ENCODE assay signal across 16 cellular contexts in genomic region chr15:80942746-80943565, GRCh38. TPM values are rescaled to one million over a fixed set of nuclear protein-coding genes. Genes with fewer than 3 reads are reported as not detected.
DNase-seq lines count a peak whose midpoint lies in the region; ATAC-seq and TF ChIP-seq lines count a peak whose summit lies in the region.
"Had no signal": no experiment of that assay in that cellular context is flagged by ENCODE, and none has a peak within 500 bp of the region (broad histone marks: within the 10 kb centered on the region; RNA-seq: fewer than 3 reads in every experiment).

No MANE protein-coding gene starts in this region.

- no peaks in the 10 kb centered on the region for H3K27me3 ChIP-seq in trophoblast cell (ENCODE audit: insufficient read depth, low read length)
- H3K27me3 ChIP-seq: transverse colon had no signal

- intact Hi-C loops in left ventricle myocardium superior (cut with micrococcal nuclease): no loop called here

- H3K9ac ChIP-seq in trophoblast cell (ENCODE audit: low read length): no peak overlapping the region

- no CpG with 5 or more reads among the region's 16 CpGs for WGBS in trophoblast cell (ENCODE audit: extremely low coverage, insufficient coverage, insufficient read length)

- H3K9me3 ChIP-seq in trophoblast cell (ENCODE audit: insufficient read depth, low read depth, low read length): no peaks in the 10 kb centered on the region
- H3K9me3 ChIP-seq: transverse colon had no signal

- no peak overlapping the region for H2BK120ac ChIP-seq in trophoblast cell (ENCODE audit: insufficient read depth, low read length, poor library complexity)

- no peak overlapping the region for H4K91ac ChIP-seq in trophoblast cell (ENCODE audit: low read depth, low read length)

- DNase-seq in SK-N-DZ (ENCODE audit: low spot score): peak; percentile 16
- DNase-seq in left ventricle myocardium superior: peak; percentile 53
- peak; percentile 87 to 92 for DNase-seq in trophoblast cell
- DNase-seq in NCI-H345 (lab: John Stamatoyannopoulos, UW): no peak
- DNase-seq in ureter (ENCODE audit: low spot score): no peak
- DNase-seq in NCI-H1436 (lab: John Stamatoyannopoulos, UW): no peak
- DNase-seq: activated CD4-positive, alpha-beta T cell treated with anti-CD3 and anti-CD28 coated beads for 36 hours; activated naive CD8-positive, alpha-beta T cell treated with anti-CD3 and anti-CD28 coated beads, Interleukin-2, amount 50 U/mL, for 24 hours; activated T-cell treated with anti-CD3 and anti-CD28 coated beads, Interleukin-2, amount 50 U/mL, for 1 hour; glutamatergic neuron; MV-4-11; stimulated activated CD8-positive, alpha-beta memory T cell treated with anti-CD3 and anti-CD28 coated beads, Interleukin-4, amount 100 ng/mL, for 48 hours; transverse colon had no signal

- peak; percentile 93 for ATAC-seq in left ventricle myocardium superior
- ATAC-seq in HG02970 (IDR thresholded peaks at IDR 0.05; ENCODE audit: low FRiP score, unreplicated experiment): no peak
- ATAC-seq: activated CD4-positive, alpha-beta T cell treated with anti-CD3 and anti-CD28 coated beads for 36 hours; activated naive CD8-positive, alpha-beta T cell treated with anti-CD3 and anti-CD28 coated beads, Interleukin-2, amount 50 U/mL, for 24 hours had no signal

- H2AFZ ChIP-seq in trophoblast cell (ENCODE audit: insufficient read depth, low read length, poor library complexity): no peak overlapping the region

- TF ChIP-seq CTCF in C4-2B (conservative IDR thresholded peaks at IDR 0.05): no peak; the same call in 1 of the 2 replicates

- no peak overlapping the region for H4K8ac ChIP-seq in trophoblast cell (ENCODE audit: low read depth, low read length)

- peaks cover 6 to 11% of the 10 kb centered on the region in 2 experiments for H3K4me1 ChIP-seq in trophoblast cell (ENCODE audit: control insufficient read depth in 1 of 2, insufficient read depth in 2 of 2, low read length in 2 of 2)
- H3K4me1 ChIP-seq: transverse colon had no signal

- peaks cover 21 to 46% of the 10 kb centered on the region in 2 experiments for H3K36me3 ChIP-seq in trophoblast cell (ENCODE audit: control insufficient read depth in 1 of 2, insufficient read depth in 2 of 2, low read length in 2 of 2)
- H3K36me3 ChIP-seq: transverse colon had no signal

- no peak overlapping the region for H2BK12ac ChIP-seq in trophoblast cell (ENCODE audit: low read length)

- no peak overlapping the region for H3K4ac ChIP-seq in trophoblast cell (ENCODE audit: low read depth, low read length)

- no peaks in the 10 kb centered on the region for H3K79me1 ChIP-seq in trophoblast cell (ENCODE audit: low read length)

- H2AK5ac ChIP-seq in trophoblast cell (ENCODE audit: low read length): no peak overlapping the region

- no peak overlapping the region for H3K4me3 ChIP-seq in trophoblast cell (ENCODE audit: low read depth, low read length)
- H3K4me3 ChIP-seq: transverse colon had no signal

- no peak overlapping the region for H4K12ac ChIP-seq in trophoblast cell (ENCODE audit: low read depth, low read length)

- no peak overlapping the region for H3K23ac ChIP-seq in trophoblast cell (ENCODE audit: low read length)

- H3K4me2 ChIP-seq in trophoblast cell (ENCODE audit: low read length): no peak overlapping the region

- H3K79me2 ChIP-seq in trophoblast cell (ENCODE audit: control insufficient read depth, insufficient read depth, low read length, poor library complexity): no peaks in the 10 kb centered on the region

- peak overlapping the region; percentile 55 for H3K27ac ChIP-seq in C4-2B
- H3K27ac ChIP-seq in trophoblast cell (ENCODE audit: low read depth, low read length): no peak overlapping the region
- H3K27ac ChIP-seq: RWPE1 had no signal

- no peak overlapping the region for H2BK5ac ChIP-seq in trophoblast cell (ENCODE audit: low read depth, low read length, poor library complexity)

- H3K18ac ChIP-seq in trophoblast cell (ENCODE audit: low read length): no peak overlapping the region

- no peak overlapping the region for H3K14ac ChIP-seq in trophoblast cell (ENCODE audit: low read length)

RNA-seq across cellular contexts. Expression of gene MESD, which starts 46.7 kb away (rescaled TPM):
- polyA plus RNA-seq in SK-N-DZ (2014; cell fraction: cytosol; rRNA removed): 15.2 and 15.7 TPM in 2 replicates
- 9.0 and 12.1 TPM in 2 replicates for polyA plus RNA-seq in SK-N-DZ (2014; cell fraction: nucleus; rRNA removed)
- total RNA-seq in left ventricle myocardium superior: 14.4 TPM
- polyA plus RNA-seq in trophoblast cell (2013): 50.6 and 52.8 TPM in 2 replicates
- total RNA-seq in ureter: 37.6 TPM

RNA-seq across cellular contexts. Expression of gene TLNRD1, which starts 57.8 kb away (rescaled TPM):
- 22.5 and 31.4 TPM in 2 replicates for polyA plus RNA-seq in SK-N-DZ (2014; cell fraction: cytosol; rRNA removed)
- 12.6 and 14.4 TPM in 2 replicates for polyA plus RNA-seq in SK-N-DZ (2014; cell fraction: nucleus; rRNA removed)
- total RNA-seq in left ventricle myocardium superior: 6.4 TPM
- polyA plus RNA-seq in trophoblast cell (2013): 14.0 and 14.4 TPM in 2 replicates
- total RNA-seq in ureter: 15.1 TPM

Comparison
In these comparisons a context has a peak if more than half of its experiments do, and no peak if none do; other contexts are left out.
1. DNase-seq: peak in SK-N-DZ (single experiment), left ventricle myocardium superior (single experiment) and trophoblast cell (2 of 2); none in NCI-H345 (single experiment), ureter (single experiment) and NCI-H1436 (single experiment).